In genomic region chr9:9790216-9790872, GRCh38 we compare ENCODE assay signal across 8 cellular contexts.
DNase-seq lines count a peak whose midpoint lies in the region; ATAC-seq, FAIRE-seq and TF ChIP-seq lines count a peak whose summit lies in the region.

No MANE protein-coding gene starts in this region.

- no peak overlapping the region for H3K4ac ChIP-seq in neuronal stem cell (ENCODE audit: low read length)

- H3K4me1 ChIP-seq in DND-41 (ENCODE audit: insufficient read depth, low read length) (peaks cover 5% of the 10 kb centered on the region), endothelial cell of umbilical vein (ENCODE audit: control insufficient read depth, extremely low read depth, insufficient read depth, low read length) (no peaks in the 10 kb centered on the region), neuronal stem cell (ENCODE audit: control insufficient read depth in 2 of 2, insufficient read depth in 1 of 2, low read depth in 1 of 2, low read length in 2 of 2) (no peaks in the 10 kb centered on the region)

- no peaks in the 10 kb centered on the region for H3K79me2 ChIP-seq in DND-41 (ENCODE audit: insufficient read depth, low read length)
- no peaks in the 10 kb centered on the region for H3K79me2 ChIP-seq in endothelial cell of umbilical vein (ENCODE audit: control insufficient read depth, insufficient read depth, low read length)

- POLR2A ChIA-PET in endothelial cell of umbilical vein (lab: Charles Lee): interaction anchor here (1.1 kb wide), 1 partner anchor 184 kb away, joined by 3 read pairs; no protein-coding TSS in a partner anchor

- no peak overlapping the region for H3K23ac ChIP-seq in neuronal stem cell (ENCODE audit: low read depth, low read length, poor library complexity)

- no peak overlapping the region for H3K4me2 ChIP-seq in DND-41 (ENCODE audit: insufficient read depth, low read length)
- no peak overlapping the region for H3K4me2 ChIP-seq in endothelial cell of umbilical vein (ENCODE audit: insufficient read depth, low read length)
- H3K4me2 ChIP-seq in neuronal stem cell (ENCODE audit: insufficient read depth, low read length, poor library complexity, severe bottlenecking): no peak overlapping the region

- H3K27me3 ChIP-seq in DND-41 (ENCODE audit: insufficient read depth, low read length, poor library complexity): no peaks in the 10 kb centered on the region
- H3K27me3 ChIP-seq in endothelial cell of umbilical vein (ENCODE audit: control insufficient read depth in 2 of 2, insufficient read depth in 2 of 2, low read length in 2 of 2): peaks cover 0 to 2% of the 10 kb centered on the region in 2 experiments
- no peaks in the 10 kb centered on the region for H3K27me3 ChIP-seq in neuronal stem cell (ENCODE audit: control insufficient read depth in 3 of 3, insufficient read depth in 3 of 3, low read depth in 1 of 3, low read length in 3 of 3)

- CTCF ChIA-PET in endothelial cell of umbilical vein (lab: Charles Lee): interaction anchor here (0.6 to 8.7 kb wide), 30 partner anchors 10 to 895 kb away, joined by 3 to 806 read pairs (median 6); no protein-coding TSS in a partner anchor

- H2BK120ac ChIP-seq in neuronal stem cell (ENCODE audit: low read depth, low read length): no peak overlapping the region

- H4K8ac ChIP-seq in neuronal stem cell (ENCODE audit: low read depth, low read length): no peak overlapping the region

- no TSS peak for BruUV-seq in endothelial cell of umbilical vein (replicated peaks; lab: Mats Ljungman, UMichigan)

- H3K27ac ChIP-seq in DND-41 (ENCODE audit: low read length) (peak overlapping the region; percentile 50; the same call in 1 of the 2 replicates), endothelial cell of umbilical vein (ENCODE audit: insufficient read depth, low read depth, low read length) (no peak overlapping the region), neuronal stem cell (replicated peaks; ENCODE audit: low read length) (no peak overlapping the region)

- H4K20me1 ChIP-seq in DND-41 (ENCODE audit: insufficient read depth, low read length) (no peaks in the 10 kb centered on the region), endothelial cell of umbilical vein (replicated peaks; ENCODE audit: control insufficient read depth, extremely low read depth, insufficient read depth, low read length) (no peaks in the 10 kb centered on the region)

- no peak overlapping the region for H2BK15ac ChIP-seq in neuronal stem cell (ENCODE audit: low read length)

- no peak overlapping the region for H2BK12ac ChIP-seq in neuronal stem cell (ENCODE audit: low read length)

- H3K18ac ChIP-seq in neuronal stem cell (ENCODE audit: low read length): no peak overlapping the region

- H2AK5ac ChIP-seq in neuronal stem cell (ENCODE audit: low read depth, low read length): no peak overlapping the region

- TF ChIP-seq POLR2A in endothelial cell of umbilical vein (IDR thresholded peaks at IDR 0.05; ENCODE audit: low read depth, low read length): no peak

- peak; percentile 80 for TF ChIP-seq CTCF in DND-41 (IDR thresholded peaks at IDR 0.05; ENCODE audit: borderline replicate concordance, extremely low read depth, low read length, poor library complexity, severe bottlenecking)
- peak; percentile 63 to 76 for TF ChIP-seq CTCF in endothelial cell of umbilical vein (IDR thresholded peaks at IDR 0.05; ENCODE audit: extremely low read depth in 1 of 2, insufficient read depth in 1 of 2, low read depth in 1 of 2, low read length in 2 of 2)

- no peaks in the 10 kb centered on the region for H3K9me3 ChIP-seq in DND-41 (ENCODE audit: insufficient read depth, low read length, severe bottlenecking)
- H3K9me3 ChIP-seq in endothelial cell of umbilical vein (replicated peaks; ENCODE audit: control insufficient read depth, insufficient read depth, low read length): no peaks in the 10 kb centered on the region
- no peaks in the 10 kb centered on the region for H3K9me3 ChIP-seq in neuronal stem cell (replicated peaks in 1 of 2; ENCODE audit: control insufficient read depth in 2 of 2, insufficient read depth in 1 of 2, low read depth in 1 of 2, low read length in 2 of 2)

- no CpG with 5 or more reads among the region's 1 CpG for WGBS in neuronal stem cell (ENCODE audit: extremely low coverage in 2 of 2, insufficient read length in 2 of 2, insufficient replicate concordance in 1 of 2), 2 donors

- no peaks in the 10 kb centered on the region for H3K36me3 ChIP-seq in DND-41 (ENCODE audit: insufficient read depth, low read length)
- H3K36me3 ChIP-seq in endothelial cell of umbilical vein (ENCODE audit: control insufficient read depth in 2 of 2, extremely low read depth in 1 of 2, insufficient read depth in 2 of 2, low read length in 2 of 2): no peaks in the 10 kb centered on the region
- no peaks in the 10 kb centered on the region for H3K36me3 ChIP-seq in neuronal stem cell (replicated peaks in 1 of 2; ENCODE audit: control insufficient read depth in 2 of 2, insufficient read depth in 2 of 2, low read length in 2 of 2)

- H3K4me3 ChIP-seq in DND-41 (ENCODE audit: low read depth in 1 of 2, low read length in 2 of 2) (no peak overlapping the region), endothelial cell of umbilical vein (replicated peaks in 1 of 3; ENCODE audit: insufficient read depth in 1 of 3, low read depth in 1 of 3, low read length in 3 of 3) (no peak overlapping the region), neuronal stem cell (ENCODE audit: low read length in 2 of 2) (no peak overlapping the region)

- no peak overlapping the region for H3K14ac ChIP-seq in neuronal stem cell (ENCODE audit: low read length)

- dilution Hi-C loops in endothelial cell of umbilical vein (cut with MboI; ENCODE audit: extremely low pct_ligation_motif_present, low sequenced_read_pairs): no loop called here

- H3K9ac ChIP-seq in DND-41 (ENCODE audit: low read depth, low read length): no peak overlapping the region
- H3K9ac ChIP-seq in endothelial cell of umbilical vein (replicated peaks; ENCODE audit: extremely low read depth, insufficient read depth, low read length): no peak overlapping the region
- no peak overlapping the region for H3K9ac ChIP-seq in neuronal stem cell (ENCODE audit: low read depth, low read length, poor library complexity)

- no peak overlapping the region for H2BK5ac ChIP-seq in neuronal stem cell (ENCODE audit: low read length)

- H3K9me1 ChIP-seq in endothelial cell of umbilical vein (replicated peaks; ENCODE audit: control insufficient read depth, extremely low read depth, insufficient read depth, low read length): no peaks in the 10 kb centered on the region

- peak; percentile 50 for FAIRE-seq in endothelial cell of umbilical vein (lab: Jason Lieb, UNC)

- intact Hi-C loops in endothelial cell of umbilical vein (cut with micrococcal nuclease): loop anchor here (1.0 to 10.0 kb wide), 5 partner anchors 108 to 623 kb away; no protein-coding TSS in a partner anchor

- H3K79me1 ChIP-seq in neuronal stem cell (ENCODE audit: low read depth, low read length): no peaks in the 10 kb centered on the region

- ATAC-seq in DND-41 (ENCODE audit: insufficient read depth, low read depth): peak; percentile 54; the same call in 1 of the 3 replicates
- peak; percentile 57 for ATAC-seq in GM19372 (IDR thresholded peaks at IDR 0.05; ENCODE audit: low read depth, unreplicated experiment)
- peak; percentile 49 for ATAC-seq in HG03460 (IDR thresholded peaks at IDR 0.05; ENCODE audit: unreplicated experiment)
- ATAC-seq in HG03097 (IDR thresholded peaks at IDR 0.05; ENCODE audit: low FRiP score, unreplicated experiment): no peak

- H2AFZ ChIP-seq in DND-41 (ENCODE audit: low read depth, low read length): peak overlapping the region; percentile 52; the same call in 1 of the 2 replicates
- H2AFZ ChIP-seq in endothelial cell of umbilical vein (ENCODE audit: low read depth, low read length): no peak overlapping the region
- H2AFZ ChIP-seq in neuronal stem cell (ENCODE audit: low read length): no peak overlapping the region

- DNase-seq in DND-41 (peak; percentile 24), NCI-H774 (lab: John Stamatoyannopoulos, UW) (peak; percentile 85), endothelial cell of umbilical vein (ENCODE audit: low read depth, low spot score) (peak; percentile 69), neuronal stem cell (ENCODE audit: low spot score) (peak; percentile 36), T-helper 9 cell (no peak)

- no peak overlapping the region for H4K91ac ChIP-seq in neuronal stem cell (ENCODE audit: low read depth, low read length, poor library complexity)

TF ChIP-seq in endothelial cell of umbilical vein, 7 proteins besides CTCF, POLR2A, EP300 and RAD21:
- TF ChIP-seq JUN (IDR thresholded peaks at IDR 0.05; ENCODE audit: borderline replicate concordance, insufficient read depth, insufficient read length, low read depth): no peak
- no peak for TF ChIP-seq FOS (IDR thresholded peaks at IDR 0.05; ENCODE audit: borderline replicate concordance, insufficient read depth, low read length)
- no peak for TF ChIP-seq POLR2AphosphoS5 (IDR thresholded peaks at IDR 0.05; ENCODE audit: insufficient read depth, low read depth, low read length)
- TF ChIP-seq, protein P1, sequence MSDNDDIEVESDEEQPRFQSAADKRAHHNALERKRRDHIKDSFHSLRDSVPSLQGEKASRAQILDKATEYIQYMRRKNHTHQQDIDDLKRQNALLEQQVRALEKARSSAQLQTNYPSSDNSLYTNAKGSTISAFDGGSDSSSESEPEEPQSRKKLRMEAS (IDR thresholded peaks at IDR 0.05; ENCODE audit: insufficient read depth, insufficient read length): no peak
- no peak for TF ChIP-seq GATA2 (IDR thresholded peaks at IDR 0.05; ENCODE audit: insufficient read depth, insufficient read length, low read depth, low read length)
- no peak for TF ChIP-seq EZH2 (IDR thresholded peaks at IDR 0.05; ENCODE audit: borderline replicate concordance, low read depth, low read length, severe bottlenecking)
- TF ChIP-seq MYC (IDR thresholded peaks at IDR 0.05; ENCODE audit: low read depth, low read length): no peak
TF ChIP-seq in endothelial cell of umbilical vein: peak in this region for 0.
